Comparison of ENCODE assay signal across 18 cellular contexts in genomic region chr12:70606001-70606400, GRCh38. TPM values are rescaled to one million over a fixed set of nuclear protein-coding genes. Genes with fewer than 3 reads are reported as not detected.
A peak's percentile ranks its signal among the peaks of the same experiment; 100 is the strongest.
DNase-seq lines count a peak whose midpoint lies in the region; ATAC-seq, FAIRE-seq and TF ChIP-seq lines count a peak whose summit lies in the region.
"Had no signal": no experiment of that assay in that cellular context is flagged by ENCODE, and none has a peak within 500 bp of the region (broad histone marks: within the 10 kb centered on the region; RNA-seq: fewer than 3 reads in every experiment).

No MANE protein-coding gene starts in this region.

- TF ChIP-seq RAD21 in K562 (CRISPR knock-in tag; conservative IDR thresholded peaks at IDR 0.05 in 1 of 2, IDR thresholded peaks at IDR 0.05 in 1 of 2): no peak

- no peak overlapping the region for H3K4me2 ChIP-seq in K562 (ENCODE audit: insufficient read depth, low read length)

- peak overlapping the region; percentile 67 for H3K4me3 ChIP-seq in right cardiac atrium (ENCODE audit: low read length)
- no peak overlapping the region for H3K4me3 ChIP-seq in K562
- no peak overlapping the region for H3K4me3 ChIP-seq in WERI-Rb-1 (ENCODE audit: low read depth, low read length)

- H3K4me1 ChIP-seq in right cardiac atrium (ENCODE audit: control insufficient read depth, insufficient read depth, low read length): no peaks in the 10 kb centered on the region
- peaks cover 0 to 10% of the 10 kb centered on the region in 2 experiments; a peak in 2 of 5 replicates for H3K4me1 ChIP-seq in K562 (replicated peaks in 1 of 2; ENCODE audit: control insufficient read depth in 2 of 2, insufficient read depth in 2 of 2, low read length in 2 of 2)

- POLR2A ChIA-PET in K562 (lab: Yijun Ruan, JAX): interaction anchor here (1.3 kb wide), 1 partner anchor 14 kb away, joined by 3 read pairs; no protein-coding TSS in a partner anchor

- FAIRE-seq in K562 (lab: Jason Lieb, UNC): no peak

- no peak overlapping the region for H2AFZ ChIP-seq in K562 (ENCODE audit: low read depth, low read length)

- no peak overlapping the region for H3K4me3 Mint-ChIP-seq in stimulated activated memory B cell treated with anti-CD40 and anti-IgM and Interleukin-4, amounts not matched to agents 10 μg/mL and 1 μg/mL and 100 μg/mL, for 72 hours
- H3K4me3 Mint-ChIP-seq: activated naive CD4-positive, alpha-beta T cell treated with anti-CD3 and anti-CD28 coated beads for 36 hours; brain; T-helper 17 cell had no signal

- DNase-seq in right cardiac atrium (no peak), cardiac septum (ENCODE audit: low spot score) (no peak), K562 (ENCODE audit: extremely low read depth in 1 of 4, low spot score in 3 of 4) (no peak), kidney glomerular epithelial cell (lab: John Stamatoyannopoulos, UW) (peak; percentile 9), substantia nigra (lab: John Stamatoyannopoulos, UW) (no peak), WERI-Rb-1 (no peak), NCI-H2196 treated with DMSO at 0.1 percent for 48 hours (lab: John Stamatoyannopoulos, UW; ENCODE audit: unreplicated experiment) (no peak)
- DNase-seq: activated CD4-positive, alpha-beta T cell treated with anti-CD3 and anti-CD28 coated beads for 1 hour; activated CD8-positive, alpha-beta memory T cell treated with anti-CD3 and anti-CD28 coated beads, Interleukin-2, amount 50 U/mL, for 4 hours; activated naive CD4-positive, alpha-beta T cell treated with anti-CD3 and anti-CD28 coated beads for 36 hours; effector memory CD4-positive, alpha-beta T cell; KG1; NCI-H146; NCI-H524; RPMI8226; T-helper 17 cell had no signal

- in situ Hi-C loops in K562 (cut with MboI): no loop called here

- peaks cover 31% of the 10 kb centered on the region for H3K27me3 Mint-ChIP-seq in stimulated activated memory B cell treated with anti-CD40 and anti-IgM and Interleukin-4, amounts not matched to agents 10 μg/mL and 1 μg/mL and 100 μg/mL, for 72 hours

- peaks cover 6% of the 10 kb centered on the region; the same call in 1 of the 3 replicates for H3K36me3 ChIP-seq in K562 (ENCODE audit: control insufficient read depth, insufficient read depth, low read length)
- no peaks in the 10 kb centered on the region for H3K36me3 ChIP-seq in WERI-Rb-1

- no peak overlapping the region for H3K9ac ChIP-seq in K562 (ENCODE audit: insufficient read depth in 1 of 2, low read depth in 2 of 2, low read length in 2 of 2)

- no peaks in the 10 kb centered on the region for H4K20me1 ChIP-seq in K562 (replicated peaks; ENCODE audit: control insufficient read depth, insufficient read depth, low read length)

- H3K36me3 Mint-ChIP-seq in stimulated activated memory B cell treated with anti-CD40 and anti-IgM and Interleukin-4, amounts not matched to agents 10 μg/mL and 1 μg/mL and 100 μg/mL, for 72 hours: no peaks in the 10 kb centered on the region
- H3K36me3 Mint-ChIP-seq: brain had no signal

- BruUV-seq in K562 (replicated peaks; lab: Mats Ljungman, UMichigan): no TSS peak

- TF ChIP-seq POLR2A in K562 (conservative IDR thresholded peaks at IDR 0.05): no peak

- H3K27me3 ChIP-seq in right cardiac atrium (ENCODE audit: control insufficient read depth, insufficient read depth) (no peaks in the 10 kb centered on the region), K562 (ENCODE audit: control insufficient read depth in 2 of 2, insufficient read depth in 2 of 2, low read length in 2 of 2) (no peaks in the 10 kb centered on the region), WERI-Rb-1 (ENCODE audit: insufficient read depth, low read depth, severe bottlenecking) (no peaks in the 10 kb centered on the region)

- no peak for TF ChIP-seq EP300 in K562 (IDR thresholded peaks at IDR 0.05; ENCODE audit: low read length)

- H3K9me1 ChIP-seq in K562 (ENCODE audit: control insufficient read depth, insufficient read depth, low read length): no peaks in the 10 kb centered on the region

- ATAC-seq in right cardiac atrium (no peak), K562 (no peak)
- no peak for ATAC-seq in stimulated activated memory B cell treated with anti-CD40 and anti-IgM and Interleukin-4, amounts not matched to agents 10 μg/mL and 1 μg/mL and 100 μg/mL, for 72 hours
- ATAC-seq: T-helper 17 cell had no signal

- H3K27ac ChIP-seq in right cardiac atrium (ENCODE audit: low read length) (no peak overlapping the region), K562 (ENCODE audit: extremely low read depth, low read depth, low read length) (no peak overlapping the region), substantia nigra (ENCODE audit: low read depth, low read length, poor library complexity, severe bottlenecking) (no peak overlapping the region), WERI-Rb-1 (no peak overlapping the region)

- CTCF ChIA-PET in K562 (lab: Yijun Ruan, JAX; ENCODE audit: low intra/inter-chr PET ratio): no interaction called here

- no peaks in the 10 kb centered on the region for H3K79me2 ChIP-seq in K562 (ENCODE audit: control insufficient read depth, insufficient read depth, low read length)

- peaks cover 3% of the 10 kb centered on the region for H3K9me3 Mint-ChIP-seq in stimulated activated memory B cell treated with anti-CD40 and anti-IgM and Interleukin-4, amounts not matched to agents 10 μg/mL and 1 μg/mL and 100 μg/mL, for 72 hours
- H3K9me3 Mint-ChIP-seq: activated naive CD4-positive, alpha-beta T cell treated with anti-CD3 and anti-CD28 coated beads for 36 hours had no signal

- TF ChIP-seq CTCF in K562 (IDR thresholded peaks at IDR 0.05 in 2 of 3, conservative IDR thresholded peaks at IDR 0.05 in 1 of 3; ENCODE audit: insufficient read depth in 2 of 3, low read depth in 1 of 3, low read length in 3 of 3) (no peak), WERI-Rb-1 (IDR thresholded peaks at IDR 0.05; ENCODE audit: low read depth, low read length) (no peak)

- intact Hi-C loops in right cardiac atrium (cut with DNase I) (no loop called here), cardiac septum (cut with DNase I) (no loop called here), K562 (cut with micrococcal nuclease) (loop anchor here (5.0 kb wide), 1 partner anchor 56 kb away; no protein-coding TSS in a partner anchor)

- H3K9me3 ChIP-seq in right cardiac atrium (ENCODE audit: control insufficient read depth, low read length) (no peaks in the 10 kb centered on the region), K562 (replicated peaks; ENCODE audit: control insufficient read depth, insufficient read depth, low read depth, low read length) (no peaks in the 10 kb centered on the region), WERI-Rb-1 (ENCODE audit: severe bottlenecking) (no peaks in the 10 kb centered on the region)

- WGBS in right cardiac atrium: 62% methylated on average over 6 of the region's 6 CpGs
- 53% methylated on average over 6 of the region's 6 CpGs for WGBS in K562 (ENCODE audit: insufficient coverage, low coverage, missing lambda C conversion rate)

- no peak overlapping the region for H3K27ac Mint-ChIP-seq in stimulated activated memory B cell treated with anti-CD40 and anti-IgM and Interleukin-4, amounts not matched to agents 10 μg/mL and 1 μg/mL and 100 μg/mL, for 72 hours
- H3K27ac Mint-ChIP-seq: activated naive CD4-positive, alpha-beta T cell treated with anti-CD3 and anti-CD28 coated beads for 36 hours; brain; T-helper 17 cell had no signal

- H3K4me1 Mint-ChIP-seq in stimulated activated memory B cell treated with anti-CD40 and anti-IgM and Interleukin-4, amounts not matched to agents 10 μg/mL and 1 μg/mL and 100 μg/mL, for 72 hours: peaks cover 13% of the 10 kb centered on the region

TF ChIP-seq in K562, 482 proteins besides CTCF, POLR2A, EP300 and RAD21 (continues in another document):
- TF ChIP-seq U2AF1 (optimal IDR thresholded peaks at IDR 0.05; ENCODE audit: low read depth, low read length): no peak

RNA-seq across cellular contexts. Expression of gene PTPRB, which starts 31.2 kb away (rescaled TPM):
- 10 to 100 TPM; 26.6 to 51.8 (median 39.2) TPM for total RNA-seq in right cardiac atrium
- polyA plus RNA-seq in right cardiac atrium: 14.3 TPM
- 28.9 TPM for total RNA-seq in cardiac septum
- total RNA-seq in K562 (2011; cell fraction: chromatin; rRNA removed; ENCODE audit: low replicate concordance): 9.2 and 18.5 TPM in 2 replicates
- 6.3 and 6.6 TPM in 2 replicates for total RNA-seq in K562 (2011; cell fraction: nucleolus; rRNA removed)
- total RNA-seq in K562 (2011; cell fraction: nucleoplasm; rRNA removed): 8.2 and 9.1 TPM in 2 replicates
- 2.1 and 2.4 TPM in 2 replicates for total RNA-seq in K562 (2014; rRNA removed)
- 3.8 and 4.5 TPM in 2 replicates for total RNA-seq in K562 (2014; rRNA removed; fragmentation: Illumina TruSeq; extraction: Trizol)
- 5.9 and 6.2 TPM in 2 replicates for total RNA-seq in K562 (2015; rRNA removed; fragmentation: Illumina TruSeq; extraction: Trizol)
- 4.2 and 4.8 TPM in 2 replicates for total RNA-seq in K562 (2021)
- polyA plus RNA-seq in K562 (2011; rRNA removed): 1.5 and 1.6 TPM in 2 replicates
- 0.49 and 0.72 TPM in 2 replicates for polyA plus RNA-seq in K562 (2011; cell fraction: cytosol; rRNA removed)
- polyA plus RNA-seq in K562 (2011; cell fraction: nucleus; rRNA removed): 2.5 and 2.9 TPM in 2 replicates
- polyA plus RNA-seq in K562 (2012): 6.6 and 8.6 TPM in 2 replicates
- 3.1 and 3.3 TPM in 2 replicates for polyA plus RNA-seq in K562 (2014; fragmentation: Illumina TruSeq; extraction: Trizol)
- under 1 TPM; 0.46 to 0.59 TPM for polyA plus RNA-seq in K562 (2014; fragmentation: Nextera tagmentation; extraction: Ambion mirVana)
- 3.1 and 4.0 TPM in 2 replicates for polyA plus RNA-seq in K562 (2014; rRNA removed)
- 3.5 and 5.0 TPM in 2 replicates for polyA minus RNA-seq in K562 (2011; rRNA and poly(A)+ RNA removed)
- polyA minus RNA-seq in K562 (2011; cell fraction: cytosol; rRNA and poly(A)+ RNA removed): 0.64 and 0.76 TPM in 2 replicates
- polyA minus RNA-seq in K562 (2011; cell fraction: nucleus; rRNA and poly(A)+ RNA removed): 2.4 and 4.9 TPM in 2 replicates
- total RNA-seq: activated naive CD4-positive, alpha-beta T cell treated with anti-CD3 and anti-CD28 coated beads for 36 hours; T-helper 17 cell had no signal
